Comparison of ENCODE assay signal across 8 cellular contexts in the genomic region with DNA sequence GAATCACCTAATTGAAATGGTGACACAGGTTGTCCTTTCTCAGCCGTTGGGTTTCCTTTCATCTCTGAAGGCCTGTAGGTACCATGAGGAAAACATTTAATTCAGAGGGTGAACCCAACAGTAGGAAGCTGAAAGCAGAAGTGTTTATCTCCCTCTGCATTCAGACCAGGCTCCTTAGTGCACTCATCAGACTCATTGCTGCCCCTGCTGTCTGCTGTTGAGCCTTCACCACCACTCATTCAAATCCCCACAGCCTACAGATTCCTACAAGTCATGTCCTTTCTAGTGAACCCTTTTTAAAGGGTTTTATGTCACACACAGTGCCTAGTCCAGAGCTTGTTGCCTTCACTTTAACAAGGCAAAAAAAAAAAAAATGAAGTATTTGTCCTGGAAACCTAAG. TPM values are rescaled to one million over a fixed set of nuclear protein-coding genes. Genes with fewer than 3 reads are reported as not detected.
DNase-seq lines count a peak whose midpoint lies in the region; ATAC-seq, FAIRE-seq and TF ChIP-seq lines count a peak whose summit lies in the region.

No MANE protein-coding gene starts in this region.

- H3K4me1 ChIP-seq in DOHH2 (ENCODE audit: control insufficient read depth, low read length) (peaks cover 6% of the 10 kb centered on the region), Panc1 (ENCODE audit: control insufficient read depth, insufficient read depth, low read length) (no peaks in the 10 kb centered on the region; the same call in 1 of the 2 replicates)

- CTCF ChIA-PET in Panc1 (lab: Charles Lee) = interaction anchor here (0.6 kb wide), 1 partner anchor 79 kb away, joined by 3 read pairs; no protein-coding TSS in a partner anchor

- H3F3A ChIP-seq in DOHH2 (ENCODE audit: control insufficient read depth, insufficient read depth) = no peaks in the 10 kb centered on the region

- peaks cover 15% of the 10 kb centered on the region for H3K79me2 ChIP-seq in DOHH2 (ENCODE audit: control insufficient read depth, low read length)

- in situ Hi-C loops in Panc1 (cut with HindIII; ENCODE audit: low pct_unique_long_range_greater_than_20kb, low sequenced_read_pairs) = no loop called here

- BruUV-seq in Panc1 (replicated peaks; lab: Mats Ljungman, UMichigan) = no TSS peak

- H4K20me1 ChIP-seq in DOHH2 (ENCODE audit: control insufficient read depth, insufficient read depth, low read depth, low read length) = no peaks in the 10 kb centered on the region

- H3K4me2 ChIP-seq in DOHH2 (ENCODE audit: low read length) = no peak overlapping the region

- H3K27ac ChIP-seq in DOHH2 (ENCODE audit: low read depth, low read length) (no peak overlapping the region), Panc1 (ENCODE audit: low read length) (no peak overlapping the region)

- ATAC-seq in GM19043 (IDR thresholded peaks at IDR 0.05; ENCODE audit: low read depth, unreplicated experiment) = peak; percentile 98
- peak; percentile 93 for ATAC-seq in HG03066 (IDR thresholded peaks at IDR 0.05; ENCODE audit: low read depth, unreplicated experiment)
- ATAC-seq in Panc1 = peak; percentile 84

- peaks cover 24% of the 10 kb centered on the region for H3K36me3 ChIP-seq in DOHH2 (ENCODE audit: control insufficient read depth, low read length)
- no peaks in the 10 kb centered on the region for H3K36me3 ChIP-seq in Panc1 (ENCODE audit: control insufficient read depth, insufficient read depth, low read length)

- intact Hi-C loops in Panc1 (cut with micrococcal nuclease; ENCODE audit: unreplicated experiment) = no loop called here

- no peaks in the 10 kb centered on the region for H3K9me2 ChIP-seq in DOHH2 (replicated peaks; ENCODE audit: control insufficient read depth, low read length)

- TF ChIP-seq CTCF in DOHH2 (IDR thresholded peaks at IDR 0.05; ENCODE audit: low read depth, low read length, poor library complexity, severe bottlenecking) = peak; percentile 69
- TF ChIP-seq CTCF in Panc1 (IDR thresholded peaks at IDR 0.05) = peak; percentile 65

- POLR2A ChIA-PET in Panc1 (lab: Charles Lee) = no interaction called here

- FAIRE-seq in RCC 7860 (lab: Jason Lieb, UNC) = no peak

- H3K4me3 ChIP-seq in DOHH2 (ENCODE audit: low read length) = no peak overlapping the region
- H3K4me3 ChIP-seq in Panc1 (ENCODE audit: low read depth in 2 of 2, low read length in 2 of 2) = no peak overlapping the region

- H3K9me3 ChIP-seq in DOHH2 (ENCODE audit: control insufficient read depth, insufficient read depth, low read length) = no peaks in the 10 kb centered on the region
- H3K9me3 ChIP-seq in Panc1 (ENCODE audit: control insufficient read depth, insufficient read depth, low read depth, low read length) = no peaks in the 10 kb centered on the region; the same call in 1 of the 2 replicates

- DNase-seq in Panc1 (ENCODE audit: low read depth, low spot score) (peak; percentile 18), dedifferentiated amniotic fluid mesenchymal stem cell (ENCODE audit: extremely low spot score) (peak; percentile 34), non-pigmented ciliary epithelial cell (ENCODE audit: low read depth) (peak; percentile 34), RCC 7860 (ENCODE audit: low spot score) (no peak), NCI-H2081 treated with DMSO at 0.1 percent for 48 hours (lab: John Stamatoyannopoulos, UW) (no peak)

- no peaks in the 10 kb centered on the region for H3K27me3 ChIP-seq in DOHH2 (ENCODE audit: control insufficient read depth, low read length)
- no peaks in the 10 kb centered on the region for H3K27me3 ChIP-seq in Panc1 (ENCODE audit: control insufficient read depth, insufficient read depth, low read length)

RNA-seq across cellular contexts. Expression of a gene that starts 13.4 kb away (rescaled TPM):
- total RNA-seq in Panc1 (2021; ENCODE audit: unreplicated experiment) = 15.7 TPM
- polyA plus RNA-seq in Panc1 (2012; ENCODE audit: insufficient read length) = 9.5 TPM

RNA-seq across cellular contexts. Expression of a gene that starts 13.5 kb away (rescaled TPM):
- total RNA-seq in Panc1 (2021; ENCODE audit: unreplicated experiment) = not detected
- not detected for polyA plus RNA-seq in Panc1 (2012; ENCODE audit: insufficient read length)

RNA-seq across cellular contexts. Expression of a gene that starts 42.2 kb away (rescaled TPM):
- 39.4 TPM for total RNA-seq in Panc1 (2021; ENCODE audit: unreplicated experiment)
- polyA plus RNA-seq in Panc1 (2012; ENCODE audit: insufficient read length) = 35.4 TPM

RNA-seq across cellular contexts. Expression of a gene that starts 42.3 kb away (rescaled TPM):
- total RNA-seq in Panc1 (2021; ENCODE audit: unreplicated experiment) = 7.7 TPM
- 5.3 TPM for polyA plus RNA-seq in Panc1 (2012; ENCODE audit: insufficient read length)

Comparison
In these comparisons a context has a peak if more than half of its experiments do, and no peak if none do; other contexts are left out.
1. DNase-seq: peak in Panc1 (single experiment), dedifferentiated amniotic fluid mesenchymal stem cell (single experiment) and non-pigmented ciliary epithelial cell (single experiment); none in RCC 7860 (single experiment) and NCI-H2081 treated with DMSO at 0.1 percent for 48 hours (single experiment).
2. Peak in every context shown above with its lines, with median percentiles within 50 percentile points of each other: ATAC-seq.